Comparison of ENCODE assay signal across 13 cellular contexts in genomic region chr3:71232175-71232679, GRCh38.
"Had no signal": no experiment of that assay in that cellular context is flagged by ENCODE, and none has a peak within 500 bp of the region (broad histone marks: within the 10 kb centered on the region; RNA-seq: fewer than 3 reads in every experiment).

No MANE protein-coding gene starts in this region.

- H3K4me3 ChIP-seq: coronary artery, mucosa of descending colon, sigmoid colon, SJSA1, uterus had no signal

- ATAC-seq: mucosa of descending colon had no signal

- H3K4me1 ChIP-seq: uterus had no signal

- H3K27me3 ChIP-seq: sigmoid colon, SJSA1, uterus had no signal

- H3K4me3 Mint-ChIP-seq: nephron had no signal

- H3K9me3 ChIP-seq: mucosa of descending colon, sigmoid colon, SJSA1, uterus had no signal

- H3K36me3 ChIP-seq: sigmoid colon, SJSA1, uterus, WERI-Rb-1 had no signal

- DNase-seq: activated CD4-positive, alpha-beta T cell treated with anti-CD3 and anti-CD28 coated beads for 48 hours; effector CD4-positive, alpha-beta T cell; foreskin melanocyte; head of caudate nucleus; mucosa of descending colon; sigmoid colon; stimulated activated CD4-positive, alpha-beta T cell treated with anti-CD3 and anti-CD28 coated beads, Interleukin-12 subunit alpha, Interleukin-12 subunit beta, amount 100 ng/mL, for 4 hours; T1000; uterus; WERI-Rb-1 had no signal

- H3K27ac Mint-ChIP-seq: nephron had no signal

- H3K27ac ChIP-seq: coronary artery, sigmoid colon, SJSA1, uterus, WERI-Rb-1 had no signal
